1 cellular context compared by ENCODE assay signal in the genomic region with DNA sequence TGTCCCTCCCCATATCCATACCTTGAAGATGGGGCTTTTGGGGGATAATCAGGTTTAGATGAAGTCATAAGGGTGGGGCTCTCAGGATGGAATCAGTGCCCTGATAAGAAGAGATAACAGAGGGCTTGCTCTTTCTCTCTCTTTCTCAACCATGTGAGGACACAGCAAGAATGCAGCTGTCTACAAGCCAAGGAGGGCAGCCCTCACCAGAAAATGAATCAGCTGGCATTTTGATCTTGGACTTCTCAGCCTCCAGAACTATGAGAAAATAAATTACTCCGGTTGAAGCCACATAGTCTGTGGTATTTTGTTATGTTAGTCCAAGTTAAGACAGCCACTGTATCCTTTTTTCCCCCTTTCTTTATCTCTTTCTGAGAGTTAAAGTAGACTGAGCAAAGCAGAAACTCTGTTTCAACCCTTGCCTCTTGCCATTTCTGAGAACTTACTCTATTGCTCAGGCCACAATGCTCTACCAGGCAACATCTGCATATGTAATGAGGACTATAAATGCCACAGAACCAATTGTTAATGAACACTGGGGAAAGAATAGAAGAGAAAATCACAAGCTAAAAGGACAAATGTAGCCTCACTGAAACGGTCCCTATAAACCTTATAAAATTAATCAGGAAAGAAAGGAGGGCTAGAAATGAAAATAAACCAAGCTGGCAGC.
TF ChIP-seq lines count a peak whose summit lies in the region.

No MANE protein-coding gene starts in this region.

TF ChIP-seq in IMR-90, 13 proteins besides CTCF, POLR2A, EP300 and RAD21 (continued from another document):
- TF ChIP-seq FOS (IDR thresholded peaks at IDR 0.05; ENCODE audit: low read depth, low read length), result no peak
- TF ChIP-seq, protein P1, sequence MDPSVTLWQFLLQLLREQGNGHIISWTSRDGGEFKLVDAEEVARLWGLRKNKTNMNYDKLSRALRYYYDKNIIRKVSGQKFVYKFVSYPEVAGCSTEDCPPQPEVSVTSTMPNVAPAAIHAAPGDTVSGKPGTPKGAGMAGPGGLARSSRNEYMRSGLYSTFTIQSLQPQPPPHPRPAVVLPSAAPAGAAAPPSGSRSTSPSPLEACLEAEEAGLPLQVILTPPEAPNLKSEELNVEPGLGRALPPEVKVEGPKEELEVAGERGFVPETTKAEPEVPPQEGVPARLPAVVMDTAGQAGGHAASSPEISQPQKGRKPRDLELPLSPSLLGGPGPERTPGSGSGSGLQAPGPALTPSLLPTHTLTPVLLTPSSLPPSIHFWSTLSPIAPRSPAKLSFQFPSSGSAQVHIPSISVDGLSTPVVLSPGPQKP (IDR thresholded peaks at IDR 0.05; ENCODE audit: borderline replicate concordance, low read depth, low read length), result no peak
- TF ChIP-seq, protein P2, sequence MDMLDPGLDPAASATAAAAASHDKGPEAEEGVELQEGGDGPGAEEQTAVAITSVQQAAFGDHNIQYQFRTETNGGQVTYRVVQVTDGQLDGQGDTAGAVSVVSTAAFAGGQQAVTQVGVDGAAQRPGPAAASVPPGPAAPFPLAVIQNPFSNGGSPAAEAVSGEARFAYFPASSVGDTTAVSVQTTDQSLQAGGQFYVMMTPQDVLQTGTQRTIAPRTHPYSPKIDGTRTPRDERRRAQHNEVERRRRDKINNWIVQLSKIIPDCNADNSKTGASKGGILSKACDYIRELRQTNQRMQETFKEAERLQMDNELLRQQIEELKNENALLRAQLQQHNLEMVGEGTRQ (IDR thresholded peaks at IDR 0.05; ENCODE audit: low read depth, low read length), result no peak
- TF ChIP-seq CHD1 (IDR thresholded peaks at IDR 0.05; ENCODE audit: low read depth, low read length), result no peak
- no peak for TF ChIP-seq MAZ (IDR thresholded peaks at IDR 0.05; ENCODE audit: borderline replicate concordance, low read depth, low read length)
- TF ChIP-seq RFX5 (IDR thresholded peaks at IDR 0.05; ENCODE audit: low read depth, low read length), result no peak
- TF ChIP-seq MXI1 (IDR thresholded peaks at IDR 0.05; ENCODE audit: borderline replicate concordance, low read depth, low read length), result no peak
- no peak for TF ChIP-seq CEBPB (IDR thresholded peaks at IDR 0.05; ENCODE audit: low read depth, low read length)
TF ChIP-seq in IMR-90: peak in this region for 0.
